In the genomic region with DNA sequence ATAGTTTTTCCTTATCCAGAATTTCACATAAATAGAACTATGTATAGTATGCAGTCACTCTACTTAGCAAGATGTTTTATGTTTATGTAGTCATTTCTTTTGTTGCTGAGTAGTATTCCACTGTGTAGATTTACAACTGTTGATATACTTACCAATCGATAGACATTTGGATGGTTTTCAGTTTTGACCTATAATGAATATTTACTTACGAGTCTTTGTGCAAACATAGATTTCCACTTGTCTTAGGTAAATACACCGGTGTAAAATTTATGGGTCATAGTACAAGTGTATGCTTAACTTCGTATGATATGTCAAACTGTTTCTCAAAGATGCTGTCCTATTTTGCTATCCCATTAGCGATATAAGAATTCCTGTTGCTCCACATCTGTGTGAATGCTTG, we compare ENCODE assay signal across 22 cellular contexts. TPM values are rescaled to one million over a fixed set of nuclear protein-coding genes. Genes with fewer than 3 reads are reported as not detected.
DNase-seq lines count a peak whose midpoint lies in the region; FAIRE-seq and TF ChIP-seq lines count a peak whose summit lies in the region.
"Had no signal": no experiment of that assay in that cellular context is flagged by ENCODE, and none has a peak within 500 bp of the region (broad histone marks: within the 10 kb centered on the region; RNA-seq: fewer than 3 reads in every experiment).

No MANE protein-coding gene starts in this region.

- H3K9ac ChIP-seq in mesendoderm (ENCODE audit: low read length): no peak overlapping the region

- in situ Hi-C loops in GM13976 (cut with MboI; ENCODE audit: low sequenced_read_pairs, unreplicated experiment): no loop called here

- TF ChIP-seq CTCF in bronchial epithelial cell (IDR thresholded peaks at IDR 0.05; ENCODE audit: insufficient read depth, low read length, severe bottlenecking) (no peak), GM13976 (IDR thresholded peaks at IDR 0.05; ENCODE audit: borderline replicate concordance, control extremely low read depth, extremely low read depth, insufficient read depth, missing control alignments) (no peak)

- no peaks in the 10 kb centered on the region for H3K79me2 ChIP-seq in mesendoderm (ENCODE audit: control insufficient read depth, insufficient read depth, low read length)

- H2BK15ac ChIP-seq in mesendoderm (replicated peaks; ENCODE audit: low read depth): no peak overlapping the region

- no peak overlapping the region for H3K23ac ChIP-seq in mesendoderm (ENCODE audit: low read length)

- FAIRE-seq in bronchial epithelial cell (lab: Jason Lieb, UNC) (no peak), small intestine (lab: Jason Lieb, UNC) (peak; percentile 84)
- FAIRE-seq: GM18507 had no signal

- H3K56ac ChIP-seq in mesendoderm (ENCODE audit: low read length): no peak overlapping the region

- H4K5ac ChIP-seq in mesendoderm (ENCODE audit: low read length): no peak overlapping the region

- no peaks in the 10 kb centered on the region for H3K9me3 ChIP-seq in small intestine (ENCODE audit: control insufficient read depth, low read depth)
- H3K9me3 ChIP-seq: spleen, upper lobe of left lung had no signal

- H3K36me3 ChIP-seq in bronchial epithelial cell (ENCODE audit: control insufficient read depth, insufficient read depth, low read length) (no peaks in the 10 kb centered on the region), small intestine (ENCODE audit: control insufficient read depth in 2 of 2, insufficient read depth in 2 of 2, low read length in 2 of 2) (no peaks in the 10 kb centered on the region), mesendoderm (ENCODE audit: control insufficient read depth, insufficient read depth, low read length) (no peaks in the 10 kb centered on the region)
- H3K36me3 ChIP-seq: brain microvascular endothelial cell, spleen, upper lobe of left lung had no signal

- H2AK5ac ChIP-seq in mesendoderm (ENCODE audit: low read length): no peak overlapping the region

- WGBS in small intestine, 3 donors: 16 to 56% (median 31%) methylated on average over 5 of the region's 5 CpGs
- WGBS in mesendoderm (ENCODE audit: extremely low coverage, insufficient coverage, low lambda C conversion rate): no CpG with 5 or more reads among the region's 5 CpGs

- no peak overlapping the region for H3K4me3 ChIP-seq in bronchial epithelial cell (ENCODE audit: low read depth, low read length)
- no peak overlapping the region for H3K4me3 ChIP-seq in small intestine (ENCODE audit: low read depth in 1 of 2, low read length in 2 of 2)
- no peak overlapping the region for H3K4me3 ChIP-seq in mesendoderm (ENCODE audit: low read length)
- H3K4me3 ChIP-seq: spleen, upper lobe of left lung had no signal

- DNase-seq in HT-29 (ENCODE audit: low spot score): peak; percentile 81
- peak; percentile 21 for DNase-seq in NCI-H510A (lab: John Stamatoyannopoulos, UW)
- DNase-seq in bronchial epithelial cell (ENCODE audit: low read depth): peak; percentile 9
- DNase-seq in small intestine: peak; percentile 94
- DNase-seq in NCI-H524 (lab: John Stamatoyannopoulos, UW): no peak
- no peak for DNase-seq in GM13976 (ENCODE audit: low spot score)
- no peak for DNase-seq in mesendoderm
- no peak for DNase-seq in CD1c-positive myeloid dendritic cell (ENCODE audit: extremely low spot score)
- DNase-seq: activated CD4-positive, alpha-beta T cell treated with anti-CD3 and anti-CD28 coated beads, Interleukin-2, amount 50 U/mL, for 1 hour; activated effector memory CD4-positive, alpha-beta T cell treated with anti-CD3 and anti-CD28 coated beads, Interleukin-2, amount 50 U/mL, for 16 hours; activated naive CD8-positive, alpha-beta T cell treated with anti-CD3 and anti-CD28 coated beads, Interleukin-2, amount 50 U/mL, for 24 hours; brain microvascular endothelial cell; CD8-positive, alpha-beta T cell; cortex of kidney; HFFc6; NCI-H2081; NCI-H524 treated with DMSO at 0.1 percent for 48 hours; spleen; upper lobe of left lung had no signal

- no peaks in the 10 kb centered on the region for H3K27me3 ChIP-seq in bronchial epithelial cell (ENCODE audit: control insufficient read depth, insufficient read depth, low read length)
- no peaks in the 10 kb centered on the region for H3K27me3 ChIP-seq in small intestine (ENCODE audit: control insufficient read depth in 2 of 2, insufficient read depth in 2 of 2, low read length in 2 of 2)
- no peaks in the 10 kb centered on the region for H3K27me3 ChIP-seq in mesendoderm (ENCODE audit: insufficient read depth, low read length, poor library complexity)
- H3K27me3 ChIP-seq: brain microvascular endothelial cell, spleen, upper lobe of left lung had no signal

- no peaks in the 10 kb centered on the region for H3K79me1 ChIP-seq in mesendoderm (ENCODE audit: low read length)

- no peak overlapping the region for H4K8ac ChIP-seq in mesendoderm (ENCODE audit: low read depth, low read length)

- no peak overlapping the region for H3K18ac ChIP-seq in mesendoderm (ENCODE audit: low read length)

- H2BK5ac ChIP-seq in mesendoderm (ENCODE audit: low read length): no peak overlapping the region

- no peak overlapping the region for H3K27ac ChIP-seq in small intestine (ENCODE audit: low read depth in 1 of 2, low read length in 1 of 2)
- H3K27ac ChIP-seq in mesendoderm (ENCODE audit: low read depth, low read length): no peak overlapping the region
- H3K27ac ChIP-seq: spleen, upper lobe of left lung had no signal

- no peak overlapping the region for H3K4me2 ChIP-seq in mesendoderm (ENCODE audit: low read length)

- H3K4ac ChIP-seq in mesendoderm (ENCODE audit: low read depth, low read length): no peak overlapping the region

- H3K4me1 ChIP-seq in small intestine (ENCODE audit: control insufficient read depth in 2 of 2, insufficient read depth in 1 of 2, low read depth in 1 of 2, low read length in 1 of 2) (no peaks in the 10 kb centered on the region), mesendoderm (ENCODE audit: control insufficient read depth, low read depth, low read length) (no peaks in the 10 kb centered on the region)
- H3K4me1 ChIP-seq: spleen, upper lobe of left lung had no signal

- H2BK120ac ChIP-seq in mesendoderm (ENCODE audit: low read depth, low read length): no peak overlapping the region

RNA-seq across cellular contexts. Expression of a gene that starts 19.7 kb away (rescaled TPM):
- total RNA-seq in HT-29 (2014; rRNA removed; shearing (Covaris generic)): not detected in 2 replicates
- not detected in 2 replicates for total RNA-seq in bronchial epithelial cell
- not detected for polyA plus RNA-seq in small intestine
- not detected for polyA plus RNA-seq in mesendoderm (2013, experiment 1 of 2)
- polyA plus RNA-seq in mesendoderm (2013, experiment 2 of 2): not detected
- total RNA-seq: CD8-positive, alpha-beta T cell; HFFc6; OCI-LY7; spleen; T-helper 1 cell treated with Interleukin-12 subunit alpha and Interleukin-12 subunit beta and Interleukin-4 antibody, amounts not matched to agents 30 ng/mL and 1 ng/mL, for 36 hours; upper lobe of left lung had no signal
- polyA plus RNA-seq: spleen had no signal

Comparison
In these comparisons a context has a peak if more than half of its experiments do, and no peak if none do; other contexts are left out.
1. DNase-seq: peak in HT-29 (single experiment), NCI-H510A (single experiment), bronchial epithelial cell (single experiment) and small intestine (single experiment); none in NCI-H524 (0 of 2), GM13976 (single experiment), mesendoderm (single experiment) and CD1c-positive myeloid dendritic cell (single experiment).